9 cellular contexts compared by ENCODE assay signal in the genomic region with DNA sequence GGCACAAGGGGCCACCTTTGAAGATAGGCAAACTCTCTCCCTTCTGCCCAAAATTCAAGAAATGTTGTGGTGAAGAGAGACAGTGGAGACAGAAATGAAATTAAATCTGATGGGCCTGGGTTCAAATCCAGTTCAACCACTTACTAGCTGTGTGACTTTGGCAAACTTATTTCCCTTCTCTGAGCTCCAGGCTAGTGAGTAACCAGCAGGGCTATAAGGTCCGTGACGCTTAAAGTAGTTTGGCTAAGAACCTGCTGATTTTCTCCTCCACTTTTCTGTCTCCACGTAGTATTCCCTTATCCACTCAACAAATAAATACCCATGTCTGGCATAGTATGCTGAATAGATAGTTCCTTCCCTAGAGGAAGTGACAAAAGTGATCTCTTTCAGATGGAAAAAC. TPM values are rescaled to one million over a fixed set of nuclear protein-coding genes. Genes with fewer than 3 reads are reported as not detected.
DNase-seq lines count a peak whose midpoint lies in the region; ATAC-seq, FAIRE-seq and TF ChIP-seq lines count a peak whose summit lies in the region.
"Had no signal": no experiment of that assay in that cellular context is flagged by ENCODE, and none has a peak within 500 bp of the region (broad histone marks: within the 10 kb centered on the region; RNA-seq: fewer than 3 reads in every experiment).

No MANE protein-coding gene starts in this region.

- DNase-seq in GM12892 (ENCODE audit: insufficient read length) (no peak), SK-N-MC (ENCODE audit: low read depth, low spot score) (no peak), erythroblast (lab: John Stamatoyannopoulos, UW) (no peak), retinal pigment epithelial cell (ENCODE audit: low read depth) (no peak), NCI-H345 (lab: John Stamatoyannopoulos, UW) (no peak), hypothalamus (lab: John Stamatoyannopoulos, UW) (no peak)
- DNase-seq in stimulated activated naive CD4-positive, alpha-beta T cell treated with Interleukin-2 at 50 U/mL for 16 hours (lab: John Stamatoyannopoulos, UW), result no peak
- DNase-seq: effector CD8-positive, alpha-beta T cell had no signal

- no peak for ATAC-seq in HG03108 (IDR thresholded peaks at IDR 0.05; ENCODE audit: unreplicated experiment)

- FAIRE-seq in GM12892 (lab: Jason Lieb, UNC), result peak; percentile 57

- H3K27ac ChIP-seq in SK-N-MC, result no peak overlapping the region

- H3K4me3 ChIP-seq in SK-N-MC (peak overlapping the region; percentile 82), retinal pigment epithelial cell (ENCODE audit: low read length) (peak overlapping the region; percentile 100)

- TF ChIP-seq CTCF in retinal pigment epithelial cell (conservative IDR thresholded peaks at IDR 0.05; ENCODE audit: low read depth, low read length), result no peak

- H3K9me3 ChIP-seq in SK-N-MC (ENCODE audit: low read depth, low read length), result no peaks in the 10 kb centered on the region

- H3K9ac ChIP-seq in SK-N-MC (ENCODE audit: insufficient read length), result no peak overlapping the region

- no peak for TF ChIP-seq POLR2A in GM12892 (IDR thresholded peaks at IDR 0.05; ENCODE audit: low read depth, low read length)
- peak; percentile 61 for TF ChIP-seq POLR2A in erythroblast (IDR thresholded peaks at IDR 0.05; ENCODE audit: low read length)

- H3K36me3 ChIP-seq in SK-N-MC (ENCODE audit: insufficient read depth, low read length), result no peaks in the 10 kb centered on the region

RNA-seq across cellular contexts. Expression of gene SLC2A1, which starts 1.9 kb away (rescaled TPM):
- 45.9 TPM for polyA plus RNA-seq in GM12892 (2012; ENCODE audit: missing spikeins)
